3 cellular contexts compared by ENCODE assay signal in the genomic region with DNA sequence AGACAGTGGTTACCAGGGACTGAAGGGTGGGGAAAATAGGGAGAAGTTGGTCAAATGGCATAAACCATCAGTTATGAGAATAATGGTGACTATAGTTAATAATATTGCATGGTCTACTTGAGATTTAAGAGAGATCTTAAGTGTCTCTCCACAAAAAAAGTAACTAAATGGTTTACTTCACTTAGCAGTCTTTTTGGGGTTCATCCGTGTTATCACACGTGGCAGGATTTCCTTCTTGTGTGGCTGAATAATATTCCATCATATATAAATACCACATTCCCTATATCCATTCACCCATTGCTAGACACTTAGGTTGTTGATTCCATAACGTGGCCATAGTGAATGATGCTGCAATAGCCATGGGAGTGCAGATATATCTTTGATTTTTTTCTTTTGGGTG.
"Had no signal": no experiment of that assay in that cellular context is flagged by ENCODE, and none has a peak within 500 bp of the region (broad histone marks: within the 10 kb centered on the region; RNA-seq: fewer than 3 reads in every experiment).

No MANE protein-coding gene starts in this region.

- H3K4me3 ChIP-seq: GM12878 had no signal

- DNase-seq: GDM1, GF-D8 had no signal
